ENCODE assay signal across 8 cellular contexts in the genomic region with DNA sequence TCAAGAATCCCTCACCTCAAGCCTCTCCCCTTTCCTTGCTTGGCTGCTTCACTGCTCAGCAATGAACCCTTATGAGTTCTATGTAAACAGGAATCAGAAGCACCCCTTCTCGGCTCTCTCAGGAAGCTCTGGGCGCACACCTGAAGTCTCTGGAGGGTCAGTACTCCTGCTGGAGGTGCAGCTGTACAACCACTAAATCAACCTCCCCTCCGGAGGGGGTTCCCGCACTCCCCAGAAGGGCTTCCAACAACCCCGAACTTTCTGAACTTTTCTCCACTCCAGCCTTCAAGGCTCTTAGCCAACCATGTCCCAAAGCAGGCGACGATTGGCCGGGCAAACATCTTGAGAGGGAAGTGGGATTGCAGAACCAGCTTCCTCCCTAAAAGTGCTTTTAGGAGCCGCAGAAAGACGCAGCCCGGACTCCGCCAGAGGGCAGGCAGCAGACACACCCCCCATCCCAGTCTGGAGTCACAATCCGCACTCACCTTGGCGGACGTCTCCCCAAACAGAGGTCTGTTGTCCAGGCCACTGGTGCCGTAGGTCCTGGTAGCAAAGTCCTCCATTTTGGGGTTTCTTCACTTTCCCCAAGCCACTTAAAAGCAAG. TPM values are rescaled to one million over a fixed set of nuclear protein-coding genes. Genes with fewer than 3 reads are reported as not detected.
DNase-seq lines count a peak whose midpoint lies in the region; ATAC-seq and TF ChIP-seq lines count a peak whose summit lies in the region.

No MANE protein-coding gene starts in this region.

- TF ChIP-seq POLR2A in breast epithelium (IDR thresholded peaks at IDR 0.05), result no peak

- intact Hi-C loops in breast epithelium (cut with DNase I; ENCODE audit: low total_unique reads), result loop anchor here (2.0 kb wide), 1 partner anchor 68 kb away; no protein-coding TSS in a partner anchor

- DNase-seq in DMS53 (lab: John Stamatoyannopoulos, UW) (peak; percentile 67), DMS53 treated with DMSO at 0.1 percent for 48 hours (lab: John Stamatoyannopoulos, UW; ENCODE audit: unreplicated experiment) (no peak), SK-N-MC (ENCODE audit: low read depth, low spot score) (no peak), breast epithelium (ENCODE audit: low spot score in 2 of 2) (peak in 1 of 2 donors; percentile 33), iPS-NIHi7 (ENCODE audit: extremely low spot score) (peak; percentile 76), SHP77 treated with DMSO at 0.1 percent for 48 hours (lab: John Stamatoyannopoulos, UW) (no peak)

- H3K27me3 ChIP-seq in breast epithelium (no peaks in the 10 kb centered on the region), skeletal muscle tissue (ENCODE audit: control insufficient read depth in 3 of 3, insufficient read depth in 3 of 3, low read length in 3 of 3) (no peaks in the 10 kb centered on the region)

- H3K9ac ChIP-seq in SK-N-MC (ENCODE audit: insufficient read length) (peak overlapping the region; percentile 68), skeletal muscle tissue (ENCODE audit: low read depth in 1 of 3, low read length in 3 of 3) (peak overlapping the region; percentile 64 to 83 (median 79))

- no peaks in the 10 kb centered on the region for H3K9me3 ChIP-seq in SK-N-MC (ENCODE audit: low read depth, low read length)
- no peaks in the 10 kb centered on the region for H3K9me3 ChIP-seq in breast epithelium
- H3K9me3 ChIP-seq in skeletal muscle tissue (ENCODE audit: control insufficient read depth in 3 of 3, low read length in 3 of 3), result no peaks in the 10 kb centered on the region

- ATAC-seq in HG03045 (IDR thresholded peaks at IDR 0.05; ENCODE audit: unreplicated experiment), result peak; percentile 0

- peaks cover 3 to 7% of the 10 kb centered on the region in 2 donors for H3K4me1 ChIP-seq in breast epithelium
- H3K4me1 ChIP-seq in skeletal muscle tissue (ENCODE audit: control insufficient read depth in 3 of 3, insufficient read depth in 3 of 3, low read length in 3 of 3), result peaks cover 11 to 14% (median 13%) of the 10 kb centered on the region in 3 donors

- H3K4me3 ChIP-seq in SK-N-MC (peak overlapping the region; percentile 78), breast epithelium (peak overlapping the region; percentile 87 to 97 (median 95)), skeletal muscle tissue (ENCODE audit: low read length in 3 of 3) (peak overlapping the region; percentile 83 to 87 (median 84))

- no peaks in the 10 kb centered on the region for H3K36me3 ChIP-seq in SK-N-MC (ENCODE audit: insufficient read depth, low read length)
- no peaks in the 10 kb centered on the region for H3K36me3 ChIP-seq in breast epithelium
- no peaks in the 10 kb centered on the region for H3K36me3 ChIP-seq in skeletal muscle tissue (ENCODE audit: control insufficient read depth in 3 of 3, insufficient read depth in 3 of 3, low read length in 3 of 3)

- no peak overlapping the region for H3K27ac ChIP-seq in SK-N-MC
- H3K27ac ChIP-seq in breast epithelium, result peak overlapping the region; percentile 89 to 94
- peak overlapping the region; percentile 69 for H3K27ac ChIP-seq in skeletal muscle tissue (ENCODE audit: low read depth, low read length)

- no peak for TF ChIP-seq CTCF in breast epithelium (IDR thresholded peaks at IDR 0.05)

RNA-seq across cellular contexts. Expression of a gene that starts 0.5 kb away (rescaled TPM):
- total RNA-seq in breast epithelium, result 10 to 100 TPM; 46.9 to 58.7 (median 50.8) TPM
- 24.0 TPM for total RNA-seq in skeletal muscle tissue

Comparison
In these comparisons a context has a peak if more than half of its experiments do, and no peak if none do; other contexts are left out.
1. DNase-seq: peak in DMS53 (single experiment) and iPS-NIHi7 (single experiment); none in DMS53 treated with DMSO at 0.1 percent for 48 hours (single experiment), SK-N-MC (single experiment) and SHP77 treated with DMSO at 0.1 percent for 48 hours (single experiment).
2. Peak in every context shown above with its lines, with median percentiles within 50 percentile points of each other: H3K4me3 ChIP-seq.